Comparison of ENCODE assay signal across 31 cellular contexts in genomic region chr1:115419571-115419970, GRCh38.
"Had no signal": no experiment of that assay in that cellular context is flagged by ENCODE, and none has a peak within 500 bp of the region (broad histone marks: within the 10 kb centered on the region; RNA-seq: fewer than 3 reads in every experiment).

No MANE protein-coding gene starts in this region.

- FAIRE-seq: astrocyte, bronchial epithelial cell had no signal

- H3K4me1 ChIP-seq: adrenal gland, ascending aorta, body of pancreas, breast epithelium had no signal

- ATAC-seq: activated T-cell treated with anti-CD3 and anti-CD28 coated beads, Interleukin-2, amount 50 U/mL, for 4 hours; body of pancreas had no signal

- H3K27ac ChIP-seq: adrenal gland, ascending aorta, body of pancreas, brain microvascular endothelial cell, breast epithelium, cardiac muscle cell had no signal

- DNase-seq: activated effector memory CD4-positive, alpha-beta T cell treated with anti-CD3 and anti-CD28 coated beads, Interleukin-2, amount 50 U/mL, for 16 hours; activated effector memory CD4-positive, alpha-beta T cell treated with Interleukin-2 at 50 U/mL for 16 hours; activated gamma-delta T cell; activated gamma-delta T cell treated with Interleukin-2 at 50 U/mL for 16 hours; activated naive CD4-positive, alpha-beta T cell; activated naive CD4-positive, alpha-beta T cell treated with anti-CD3 and anti-CD28 coated beads for 36 hours; activated naive CD4-positive, alpha-beta T cell treated with anti-CD3 and anti-CD28 coated beads, Interleukin-2, amount 10 ng/mL, durations not matched to agents 7 days and 5 days; activated naive CD4-positive, alpha-beta T cell treated with anti-CD3 and anti-CD28 coated beads, Interleukin-2, amount 50 U/mL, for 16 hours; activated naive CD4-positive, alpha-beta T cell treated with Interleukin-2 at 50 U/mL for 16 hours; activated naive CD8-positive, alpha-beta T cell treated with anti-CD3 and anti-CD28 coated beads for 36 hours; activated naive CD8-positive, alpha-beta T cell treated with anti-CD3 and anti-CD28 coated beads, Interleukin-2, amount 10 ng/mL, durations not matched to agents 7 days and 5 days; activated naive CD8-positive, alpha-beta T cell treated with anti-CD3 and anti-CD28 coated beads, Interleukin-2, amount 50 U/mL, for 24 hours; activated T-cell treated with anti-CD3 and anti-CD28 coated beads, Interleukin-2, amount 50 U/mL, for 24 hours; activated T-cell treated with anti-CD3 and anti-CD28 coated beads, Interleukin-2, amount 50 U/mL, for 4 hours; activated T-cell treated with anti-CD3 and anti-CD28 coated beads, Interleukin-2, amount 50 U/mL, for 48 hours; activated T-cell treated with anti-CD3 and anti-CD28 coated beads, Interleukin-2, amount 50 U/mL, for 72 hours; adrenal gland; amniotic stem cell; amygdala; anterior cingulate cortex; aorta; body of pancreas; brain microvascular endothelial cell; caudate nucleus; central memory CD4-positive, alpha-beta T cell; cerebellar nuclear complex had no signal

- H3K36me3 ChIP-seq: adrenal gland, ascending aorta, brain microvascular endothelial cell, breast epithelium, cardiac muscle cell had no signal

- H3K4me3 ChIP-seq: adrenal gland, ascending aorta, body of pancreas, breast epithelium, cardiac muscle cell had no signal

- H3K27me3 ChIP-seq: adrenal gland, ascending aorta, body of pancreas, brain microvascular endothelial cell, breast epithelium, cardiac muscle cell had no signal

- H3K9me3 ChIP-seq: adrenal gland, ascending aorta, body of pancreas, breast epithelium had no signal
